Comparison of ENCODE assay signal across 8 cellular contexts in the genomic region with DNA sequence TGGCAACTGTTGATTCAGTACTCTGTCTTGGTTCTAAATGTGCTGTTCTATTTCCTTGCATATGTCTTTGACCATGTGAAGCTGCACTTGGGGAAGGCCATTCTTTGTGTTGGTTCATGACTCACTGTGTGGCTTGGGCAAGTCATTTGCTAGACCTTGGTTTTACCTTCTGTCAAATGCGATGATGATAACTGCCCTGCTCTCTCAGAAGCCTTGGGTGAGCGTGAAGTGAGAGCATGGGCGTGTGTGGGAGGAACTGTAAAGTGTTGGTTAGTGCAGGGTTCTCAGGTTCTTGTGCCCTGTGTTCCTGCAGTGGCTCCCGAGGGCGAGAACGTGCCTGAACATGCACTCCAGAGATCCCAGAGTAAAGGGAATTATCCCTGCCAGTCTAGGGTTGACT. TPM values are rescaled to one million over a fixed set of nuclear protein-coding genes. Genes with fewer than 3 reads are reported as not detected.
DNase-seq lines count a peak whose midpoint lies in the region; ATAC-seq and TF ChIP-seq lines count a peak whose summit lies in the region.
"Not testable (repeated sequence)": the region's sequence is repeated elsewhere in the genome, so short reads cannot be mapped to it uniquely, and the experiment has no call there.

No MANE protein-coding gene starts in this region.

- TF ChIP-seq CTCF in RWPE1 (conservative IDR thresholded peaks at IDR 0.05; ENCODE audit: low read depth), result not testable (repeated sequence)

- H3K27ac ChIP-seq in RWPE1, result peak overlapping the region; percentile 84

- POLR2A ChIA-PET in RWPE1 (lab: Yijun Ruan, JAX; ENCODE audit: low non-redundant PET), result not testable (repeated sequence)

- not testable (repeated sequence) for H3K36me3 Mint-ChIP-seq in activated T-helper 17 cell treated with anti-CD3 and anti-CD28 coated beads, Interleukin-2, amount 50 U/mL, for 72 hours (ENCODE audit: low read depth)

- H3K4me3 Mint-ChIP-seq in activated T-helper 17 cell treated with anti-CD3 and anti-CD28 coated beads, Interleukin-2, amount 50 U/mL, for 72 hours, result peak overlapping the region; percentile 55

- not testable (repeated sequence) for DNase-seq in RWPE1 (ENCODE audit: low spot score)
- peak; percentile 15 for DNase-seq in renal cortical epithelial cell (ENCODE audit: low read depth)

- not testable (repeated sequence) for H3K9me3 Mint-ChIP-seq in activated T-helper 17 cell treated with anti-CD3 and anti-CD28 coated beads, Interleukin-2, amount 50 U/mL, for 72 hours

- H3K27me3 Mint-ChIP-seq in activated T-helper 17 cell treated with anti-CD3 and anti-CD28 coated beads, Interleukin-2, amount 50 U/mL, for 72 hours, result not testable (repeated sequence)

- CTCF ChIA-PET in RWPE1 (lab: Yijun Ruan, JAX), result not testable (repeated sequence)

- H3K4me1 Mint-ChIP-seq in activated T-helper 17 cell treated with anti-CD3 and anti-CD28 coated beads, Interleukin-2, amount 50 U/mL, for 72 hours, result not testable (repeated sequence)

- peak; percentile 43 for ATAC-seq in GM18502 (IDR thresholded peaks at IDR 0.05; ENCODE audit: poor library complexity, unreplicated experiment)
- ATAC-seq in GM19351 (IDR thresholded peaks at IDR 0.05; ENCODE audit: unreplicated experiment), result peak; percentile 78
- ATAC-seq in GM21717 (IDR thresholded peaks at IDR 0.05; ENCODE audit: unreplicated experiment), result peak; percentile 57
- peak; percentile 39 for ATAC-seq in HG02870 (IDR thresholded peaks at IDR 0.05; ENCODE audit: unreplicated experiment)
- ATAC-seq in HG03439 (IDR thresholded peaks at IDR 0.05; ENCODE audit: unreplicated experiment), result peak; percentile 60
- peak; percentile 93 for ATAC-seq in activated T-helper 17 cell treated with anti-CD3 and anti-CD28 coated beads, Interleukin-2, amount 50 U/mL, for 72 hours (replicated peaks)

- peak overlapping the region; percentile 76 for H3K27ac Mint-ChIP-seq in activated T-helper 17 cell treated with anti-CD3 and anti-CD28 coated beads, Interleukin-2, amount 50 U/mL, for 72 hours

RNA-seq across cellular contexts. Expression of a gene that starts 37.3 kb away (rescaled TPM):
- total RNA-seq in activated T-helper 17 cell treated with anti-CD3 and anti-CD28 coated beads, Interleukin-2, amount 50 U/mL, for 72 hours, result 100 to 1,000 TPM; 180 to 207 TPM
- total RNA-seq in renal cortical epithelial cell, result 77.4 and 120 TPM in 2 replicates

Comparison
In these comparisons a context has a peak if more than half of its experiments do, and no peak if none do; other contexts are left out.
1. ATAC-seq: peak in every context shown above with its lines; median percentile 93 in activated T-helper 17 cell treated with anti-CD3 and anti-CD28 coated beads, Interleukin-2, amount 50 U/mL, for 72 hours; 78 in GM19351; 60 in HG03439; 57 in GM21717; 43 in GM18502; 39 in HG02870.